ENCODE assay signal across 12 cellular contexts in genomic region chr11:727281-727701, GRCh38. TPM values are rescaled to one million over a fixed set of nuclear protein-coding genes. Genes with fewer than 3 reads are reported as not detected.
DNase-seq lines count a peak whose midpoint lies in the region; ATAC-seq, FAIRE-seq and TF ChIP-seq lines count a peak whose summit lies in the region.
"Had no signal": no experiment of that assay in that cellular context is flagged by ENCODE, and none has a peak within 500 bp of the region (broad histone marks: within the 10 kb centered on the region; RNA-seq: fewer than 3 reads in every experiment).

No MANE protein-coding gene starts in this region.

- H3K4me2 ChIP-seq in OCI-LY1 (ENCODE audit: low read length): peak overlapping the region; percentile 69

- no peaks in the 10 kb centered on the region for H3K79me2 ChIP-seq in OCI-LY1 (ENCODE audit: insufficient read depth, low read length)

- no peaks in the 10 kb centered on the region for H3K9me3 ChIP-seq in OCI-LY1 (ENCODE audit: low read length)
- H3K9me3 ChIP-seq: SJSA1 had no signal

- no peaks in the 10 kb centered on the region for H3K36me3 Mint-ChIP-seq in activated naive CD8-positive, alpha-beta T cell treated with anti-CD3 and anti-CD28 coated beads, Interleukin-2, amount 50 U/mL, for 24 hours (ENCODE audit: low read depth)
- H3K36me3 Mint-ChIP-seq in activated CD4-positive, alpha-beta T cell treated with anti-CD3 and anti-CD28 coated beads for 36 hours (ENCODE audit: low read depth): no peaks in the 10 kb centered on the region
- H3K36me3 Mint-ChIP-seq: natural killer cell had no signal

- peak; percentile 41 for DNase-seq in AG08396 (ENCODE audit: low spot score)
- DNase-seq in epithelial cell of prostate (ENCODE audit: low read depth, low spot score): no peak
- no peak for DNase-seq in activated naive CD8-positive, alpha-beta T cell treated with anti-CD3 and anti-CD28 coated beads, Interleukin-2, amount 50 U/mL, for 24 hours
- DNase-seq in urothelium cell line (ENCODE audit: low spot score): no peak
- DNase-seq in activated CD4-positive, alpha-beta T cell treated with anti-CD3 and anti-CD28 coated beads for 36 hours: no peak
- no peak for DNase-seq in RCC 7860 (ENCODE audit: low spot score)

- no peak overlapping the region for H3K27ac Mint-ChIP-seq in activated naive CD8-positive, alpha-beta T cell treated with anti-CD3 and anti-CD28 coated beads, Interleukin-2, amount 50 U/mL, for 24 hours
- no peak overlapping the region for H3K27ac Mint-ChIP-seq in activated CD4-positive, alpha-beta T cell treated with anti-CD3 and anti-CD28 coated beads for 36 hours
- H3K27ac Mint-ChIP-seq: activated B cell treated with CpG ODN at 0.5 μM for 24 hours had no signal

- no peak for ATAC-seq in activated naive CD8-positive, alpha-beta T cell treated with anti-CD3 and anti-CD28 coated beads, Interleukin-2, amount 50 U/mL, for 24 hours
- ATAC-seq in activated CD4-positive, alpha-beta T cell treated with anti-CD3 and anti-CD28 coated beads for 36 hours: no peak

- H3F3A ChIP-seq in OCI-LY1 (ENCODE audit: insufficient read depth, low read length): 0 out of 2 replicates have a peak, but pooled peaks cover 5% of the 10 kb centered on the region

- H3K9ac ChIP-seq in OCI-LY1 (ENCODE audit: low read length) (no peak overlapping the region; the same call in 1 of the 2 replicates), rectal smooth muscle tissue (ENCODE audit: low read length) (peak overlapping the region; percentile 45)

- no peaks in the 10 kb centered on the region for H4K20me1 ChIP-seq in OCI-LY1 (ENCODE audit: insufficient read depth, low read length)

- peaks cover 16% of the 10 kb centered on the region for H3K4me1 Mint-ChIP-seq in activated naive CD8-positive, alpha-beta T cell treated with anti-CD3 and anti-CD28 coated beads, Interleukin-2, amount 50 U/mL, for 24 hours
- peaks cover 6% of the 10 kb centered on the region for H3K4me1 Mint-ChIP-seq in activated CD4-positive, alpha-beta T cell treated with anti-CD3 and anti-CD28 coated beads for 36 hours

- H3K9me3 Mint-ChIP-seq in activated naive CD8-positive, alpha-beta T cell treated with anti-CD3 and anti-CD28 coated beads, Interleukin-2, amount 50 U/mL, for 24 hours: no peaks in the 10 kb centered on the region
- H3K9me3 Mint-ChIP-seq in activated CD4-positive, alpha-beta T cell treated with anti-CD3 and anti-CD28 coated beads for 36 hours (ENCODE audit: low read depth): no peaks in the 10 kb centered on the region
- H3K9me3 Mint-ChIP-seq: activated B cell treated with CpG ODN at 0.5 μM for 24 hours, natural killer cell had no signal

- CTCF ChIA-PET in activated CD4-positive, alpha-beta T cell treated with anti-CD3 and anti-CD28 coated beads for 36 hours (lab: Charles Lee): interaction anchor here (0.5 to 2.9 kb wide), 15 partner anchors 20 to 173 kb away, joined by 3 to 15 read pairs (median 4); partner anchors contain the start of genes DEAF1, EPS8L2, TALDO1 and TMEM80

- no peak overlapping the region for H3K4me3 Mint-ChIP-seq in activated naive CD8-positive, alpha-beta T cell treated with anti-CD3 and anti-CD28 coated beads, Interleukin-2, amount 50 U/mL, for 24 hours
- no peak overlapping the region for H3K4me3 Mint-ChIP-seq in activated CD4-positive, alpha-beta T cell treated with anti-CD3 and anti-CD28 coated beads for 36 hours

- H3K27me3 ChIP-seq in OCI-LY1 (ENCODE audit: insufficient read depth, low read length) (peaks cover 4% of the 10 kb centered on the region; the same call in 1 of the 2 replicates), rectal smooth muscle tissue (ENCODE audit: control insufficient read depth, insufficient read depth, low read length) (no peaks in the 10 kb centered on the region)
- H3K27me3 ChIP-seq: SJSA1 had no signal

- POLR2A ChIA-PET in activated CD4-positive, alpha-beta T cell treated with anti-CD3 and anti-CD28 coated beads for 36 hours (lab: Charles Lee): no interaction called here

- no peak overlapping the region for H2AFZ ChIP-seq in OCI-LY1 (ENCODE audit: low read length)

- H3K36me3 ChIP-seq in OCI-LY1 (ENCODE audit: insufficient read depth, low read length) (no peaks in the 10 kb centered on the region), rectal smooth muscle tissue (ENCODE audit: control insufficient read depth, insufficient read depth, low read length) (no peaks in the 10 kb centered on the region)
- H3K36me3 ChIP-seq: SJSA1 had no signal

- no peak overlapping the region for H3K4me3 ChIP-seq in OCI-LY1 (ENCODE audit: low read depth, low read length, poor library complexity, severe bottlenecking)
- H3K4me3 ChIP-seq in rectal smooth muscle tissue (ENCODE audit: low read length): no peak overlapping the region
- H3K4me3 ChIP-seq: SJSA1 had no signal

- TF ChIP-seq CTCF in OCI-LY1 (IDR thresholded peaks at IDR 0.05; ENCODE audit: low read length): no peak

- no peak for FAIRE-seq in urothelium cell line (lab: Jason Lieb, UNC)
- no peak for FAIRE-seq in RCC 7860 (lab: Jason Lieb, UNC)
- FAIRE-seq: islet of Langerhans had no signal

- H3K4me1 ChIP-seq in OCI-LY1 (ENCODE audit: insufficient read depth, low read length, severe bottlenecking) (peaks cover 40% of the 10 kb centered on the region), rectal smooth muscle tissue (ENCODE audit: control insufficient read depth, insufficient read depth, low read length) (no peaks in the 10 kb centered on the region)
- H3K4me1 ChIP-seq: SJSA1 had no signal

- peaks cover 8% of the 10 kb centered on the region for H3K27me3 Mint-ChIP-seq in activated naive CD8-positive, alpha-beta T cell treated with anti-CD3 and anti-CD28 coated beads, Interleukin-2, amount 50 U/mL, for 24 hours
- peaks cover 12% of the 10 kb centered on the region for H3K27me3 Mint-ChIP-seq in activated CD4-positive, alpha-beta T cell treated with anti-CD3 and anti-CD28 coated beads for 36 hours

- no peaks in the 10 kb centered on the region for H3K9me2 ChIP-seq in OCI-LY1 (ENCODE audit: low read depth, low read length)

- intact Hi-C loops in activated CD4-positive, alpha-beta T cell treated with anti-CD3 and anti-CD28 coated beads for 36 hours (cut with DNase I, micrococcal nuclease): loop anchor here in 1 of 2 experiments (5.0 kb wide), 1 partner anchor 35 kb away; no protein-coding TSS in a partner anchor

- H3K27ac ChIP-seq in OCI-LY1 (ENCODE audit: low read depth, low read length, poor library complexity, severe bottlenecking): peak overlapping the region; percentile 57
- H3K27ac ChIP-seq in epithelial cell of prostate: peak overlapping the region; percentile 82
- no peak overlapping the region for H3K27ac ChIP-seq in rectal smooth muscle tissue (ENCODE audit: low read depth, low read length)
- H3K27ac ChIP-seq: SJSA1 had no signal

RNA-seq across cellular contexts. Expression of gene TALDO1, which starts 20.0 kb away (rescaled TPM):
- 100 to 1,000 TPM; 239 to 246 TPM for total RNA-seq in activated CD4-positive, alpha-beta T cell treated with anti-CD3 and anti-CD28 coated beads for 36 hours

RNA-seq across cellular contexts. Expression of gene EPS8L2, which starts 21.3 kb away (rescaled TPM):
- total RNA-seq in activated CD4-positive, alpha-beta T cell treated with anti-CD3 and anti-CD28 coated beads for 36 hours: 10 to 100 TPM in 1 of 2 experiments, 1 to 10 TPM in 1; 8.0 to 10.5 TPM
- total RNA-seq: SJSA1 had no signal

RNA-seq across cellular contexts. Expression of gene TMEM80, which starts 31.7 kb away (rescaled TPM):
- total RNA-seq in activated CD4-positive, alpha-beta T cell treated with anti-CD3 and anti-CD28 coated beads for 36 hours: 10 to 100 TPM; 11.4 to 11.9 TPM

RNA-seq across cellular contexts. Expression of gene DEAF1, which starts 32.3 kb away (rescaled TPM):
- total RNA-seq in activated CD4-positive, alpha-beta T cell treated with anti-CD3 and anti-CD28 coated beads for 36 hours: 10 to 100 TPM; 47.4 to 56.6 TPM

RNA-seq across cellular contexts. Expression of gene GATD1, which starts 50.0 kb away (rescaled TPM):
- 10 to 100 TPM; 45.7 to 59.8 TPM for total RNA-seq in activated CD4-positive, alpha-beta T cell treated with anti-CD3 and anti-CD28 coated beads for 36 hours
